Comparison of ENCODE assay signal across 1 cellular context in genomic region chr17:43891851-43892671, GRCh38.
TF ChIP-seq lines count a peak whose summit lies in the region.

No MANE protein-coding gene starts in this region.

TF ChIP-seq in H1, 55 proteins besides CTCF, POLR2A, EP300 and RAD21:
- no peak for TF ChIP-seq SAP30 (IDR thresholded peaks at IDR 0.05; ENCODE audit: insufficient read depth, insufficient replicate concordance, low read length)
- peak; percentile 46; the same call in 1 of the 2 replicates for TF ChIP-seq CEBPB (IDR thresholded peaks at IDR 0.05; ENCODE audit: low read depth, low read length)
- TF ChIP-seq SRF (IDR thresholded peaks at IDR 0.05; ENCODE audit: low read depth, low read length): 0 out of 2 replicates have a peak, but pooled peaks have one; percentile 9
TF ChIP-seq in H1: peak in this region for 2.
